Comparison of ENCODE assay signal across 9 cellular contexts in genomic region chr14:90815817-90816662, GRCh38. TPM values are rescaled to one million over a fixed set of nuclear protein-coding genes. Genes with fewer than 3 reads are reported as not detected.
DNase-seq lines count a peak whose midpoint lies in the region; ATAC-seq, FAIRE-seq and TF ChIP-seq lines count a peak whose summit lies in the region.
"Had no signal": no experiment of that assay in that cellular context is flagged by ENCODE, and none has a peak within 500 bp of the region (broad histone marks: within the 10 kb centered on the region; RNA-seq: fewer than 3 reads in every experiment).

TSS of gene TTC7B (minus strand) at chr14:90816430. CDS start at chr14:90816295, 135 bp downstream.

- CTCF ChIA-PET in HEK293T (lab: Yijun Ruan, JAX), result interaction anchor here (0.7 to 1.1 kb wide), 2 partner anchors 9 to 56 kb away, joined by 3 to 4 read pairs; no protein-coding TSS in a partner anchor

- no peak for FAIRE-seq in astrocyte (lab: Jason Lieb, UNC)
- FAIRE-seq: endometrium had no signal

- no peaks in the 10 kb centered on the region for H3K36me3 ChIP-seq in NT2/D1 (ENCODE audit: insufficient read depth, insufficient read length, low read length)
- no peaks in the 10 kb centered on the region for H3K36me3 ChIP-seq in astrocyte (ENCODE audit: insufficient read depth, low read length)
- H3K36me3 ChIP-seq in hepatocyte (replicated peaks; ENCODE audit: insufficient read depth, low read depth), result no peaks in the 10 kb centered on the region

- no peak for TF ChIP-seq CTCF in astrocyte (IDR thresholded peaks at IDR 0.05; ENCODE audit: insufficient read depth, low read depth, low read length)
- peak; percentile 43 for TF ChIP-seq CTCF in hepatocyte (IDR thresholded peaks at IDR 0.05; ENCODE audit: poor library complexity)
- no peak for TF ChIP-seq CTCF in retinal pigment epithelial cell (conservative IDR thresholded peaks at IDR 0.05; ENCODE audit: low read depth, low read length)

- no peak for ATAC-seq in HG03025 (IDR thresholded peaks at IDR 0.05; ENCODE audit: low FRiP score, unreplicated experiment)

- H3K4me3 Mint-ChIP-seq in astrocyte (ENCODE audit: unreplicated experiment), result peak within 1 kb of the TSS; percentile 98

- H3K4me2 ChIP-seq in astrocyte (ENCODE audit: low read length) (peak within 1 kb of the TSS; percentile 98), hepatocyte (peak within 1 kb of the TSS; percentile 90)

- H3K4me1 ChIP-seq in NT2/D1 (ENCODE audit: insufficient read depth, insufficient read length) (peaks cover 6% of the 10 kb centered on the region), astrocyte (ENCODE audit: insufficient read depth, low read length) (peaks cover 8% of the 10 kb centered on the region), hepatocyte (ENCODE audit: insufficient read depth) (no peaks in the 10 kb centered on the region)

- H3K9ac ChIP-seq in NT2/D1 (ENCODE audit: insufficient read length, low read depth) (peak within 1 kb of the TSS; percentile 79), astrocyte (ENCODE audit: low read length) (peak within 1 kb of the TSS; percentile 77)

- no peaks in the 10 kb centered on the region for H3K9me3 Mint-ChIP-seq in astrocyte (ENCODE audit: unreplicated experiment)

- POLR2A ChIA-PET in HEK293T (lab: Yijun Ruan, JAX), result interaction anchor here (1.5 to 1.9 kb wide), 3 partner anchors 12 to 299 kb away, joined by 3 to 5 read pairs (median 4); no protein-coding TSS in a partner anchor

- H3K79me2 ChIP-seq in astrocyte (ENCODE audit: insufficient read depth, low read length) (peaks cover 45% of the 10 kb centered on the region), hepatocyte (peaks cover 15% of the 10 kb centered on the region)

- H4K20me1 ChIP-seq in astrocyte (ENCODE audit: insufficient read depth, low read length) (peaks cover 41% of the 10 kb centered on the region), hepatocyte (ENCODE audit: insufficient read depth, poor library complexity, severe bottlenecking) (no peaks in the 10 kb centered on the region)

- H3K9me3 ChIP-seq in NT2/D1 (ENCODE audit: insufficient read depth, low read length) (no peaks in the 10 kb centered on the region), astrocyte (ENCODE audit: insufficient read depth, low read depth, low read length) (no peaks in the 10 kb centered on the region), hepatocyte (ENCODE audit: low read depth) (no peaks in the 10 kb centered on the region)

- H3K36me3 Mint-ChIP-seq in astrocyte (ENCODE audit: low read depth, unreplicated experiment), result peaks cover 3% of the 10 kb centered on the region

- H3K27ac Mint-ChIP-seq in astrocyte (ENCODE audit: unreplicated experiment), result peak within 1 kb of the TSS; percentile 79

- WGBS in hepatocyte (ENCODE audit: low lambda C conversion rate, missing lambda C conversion rate), result under 1% methylated on average over 20 of the region's 111 CpGs

- H3K4me1 Mint-ChIP-seq in astrocyte (ENCODE audit: low read depth, unreplicated experiment), result peaks cover 3% of the 10 kb centered on the region

- H3K27ac ChIP-seq in astrocyte (ENCODE audit: low read depth, low read length), result peak within 1 kb of the TSS; percentile 18
- H3K27ac ChIP-seq in hepatocyte, result no peak within 1 kb of the TSS

- DNase-seq in NCI-H146 (lab: John Stamatoyannopoulos, UW), result peak; percentile 46
- no peak for DNase-seq in NCI-H146 treated with DMSO at 0.1 percent for 48 hours (lab: John Stamatoyannopoulos, UW; ENCODE audit: unreplicated experiment)
- peak; percentile 88 for DNase-seq in HEK293T (ENCODE audit: extremely low spot score)
- DNase-seq in NT2/D1 (ENCODE audit: low read depth, low spot score), result no peak
- no peak for DNase-seq in astrocyte (ENCODE audit: low read depth)
- peak; percentile 78 for DNase-seq in hepatocyte (ENCODE audit: low spot score)
- no peak for DNase-seq in retinal pigment epithelial cell (ENCODE audit: low read depth)

- peak within 1 kb of the TSS; percentile 64 for H3K4me3 ChIP-seq in NT2/D1 (ENCODE audit: insufficient read length, low read depth)
- peak within 1 kb of the TSS; percentile 66 for H3K4me3 ChIP-seq in astrocyte (ENCODE audit: insufficient read depth, low read depth, low read length)
- peak within 1 kb of the TSS; percentile 64 for H3K4me3 ChIP-seq in hepatocyte
- H3K4me3 ChIP-seq in retinal pigment epithelial cell (ENCODE audit: low read length), result peak within 1 kb of the TSS; percentile 76

- H3K27me3 Mint-ChIP-seq in astrocyte (ENCODE audit: low read depth, unreplicated experiment), result peaks cover 9% of the 10 kb centered on the region

- peak within 1 kb of the TSS; percentile 62 for H2AFZ ChIP-seq in astrocyte (ENCODE audit: low read depth, low read length)
- peak within 1 kb of the TSS; percentile 52 for H2AFZ ChIP-seq in hepatocyte

- H3K27me3 ChIP-seq in NT2/D1 (ENCODE audit: insufficient read depth, insufficient read length) (peaks cover 18% of the 10 kb centered on the region), astrocyte (ENCODE audit: insufficient read depth, low read length) (no peaks in the 10 kb centered on the region), hepatocyte (no peaks in the 10 kb centered on the region)

- no peaks in the 10 kb centered on the region for H3K9me2 ChIP-seq in hepatocyte (replicated peaks; ENCODE audit: insufficient read depth)

TF ChIP-seq in HEK293T, 16 proteins besides CTCF, POLR2A, EP300 and RAD21:
- no peak for TF ChIP-seq NFRKB (IDR thresholded peaks at IDR 0.05)
- TF ChIP-seq LEF1 (IDR thresholded peaks at IDR 0.05; ENCODE audit: borderline replicate concordance), result no peak
- TF ChIP-seq L3MBTL2 (conservative IDR thresholded peaks at IDR 0.05), result no peak
TF ChIP-seq in HEK293T: peak in this region for 0.

RNA-seq across cellular contexts. Expression of gene TTC7B, which starts in this region (rescaled TPM):
- total RNA-seq in astrocyte (42.1 TPM in 2 replicates), hepatocyte (10.7 and 16.1 TPM in 2 replicates)
- polyA plus RNA-seq in hepatocyte, result 16.2 and 25.5 TPM in 2 replicates

Comparison
In these comparisons a context has a peak if more than half of its experiments do, and no peak if none do; other contexts are left out.
1. DNase-seq: peak in NCI-H146 (single experiment), HEK293T (single experiment) and hepatocyte (single experiment); none in NCI-H146 treated with DMSO at 0.1 percent for 48 hours (single experiment), NT2/D1 (single experiment), astrocyte (single experiment) and retinal pigment epithelial cell (single experiment).
2. Peak in every context shown above with its lines, with median percentiles within 50 percentile points of each other: H3K4me3 ChIP-seq.